ENCODE assay signal across 21 cellular contexts in genomic region chr11:69684651-69685050, GRCh38. TPM values are rescaled to one million over a fixed set of nuclear protein-coding genes. Genes with fewer than 3 reads are reported as not detected.
DNase-seq lines count a peak whose midpoint lies in the region; TF ChIP-seq lines count a peak whose summit lies in the region.
"Had no signal": no experiment of that assay in that cellular context is flagged by ENCODE, and none has a peak within 500 bp of the region (broad histone marks: within the 10 kb centered on the region; RNA-seq: fewer than 3 reads in every experiment).

No MANE protein-coding gene starts in this region.

- H3K4me1 ChIP-seq in neuronal stem cell (ENCODE audit: control insufficient read depth in 2 of 2, insufficient read depth in 1 of 2, low read depth in 1 of 2, low read length in 2 of 2) (peaks cover 0 to 2% of the 10 kb centered on the region in 2 donors), spleen (peaks cover 0 to 11% (median 9%) of the 10 kb centered on the region in 6 donors)

- H2BK5ac ChIP-seq in neuronal stem cell (ENCODE audit: low read length), result no peak overlapping the region

- H3K9me3 ChIP-seq in neuronal stem cell (replicated peaks in 1 of 2; ENCODE audit: control insufficient read depth in 2 of 2, insufficient read depth in 1 of 2, low read depth in 1 of 2, low read length in 2 of 2) (peaks cover 0 to 3% of the 10 kb centered on the region in 2 donors), spleen (no peaks in the 10 kb centered on the region)
- H3K9me3 ChIP-seq: A549; BE2C; BLaER1 treated with 17β-estradiol and CSF1 and Interleukin-3, amounts not matched to agents 10 nM and 100 nM had no signal

- H3K27me3 ChIP-seq in neuronal stem cell (ENCODE audit: control insufficient read depth in 3 of 3, insufficient read depth in 3 of 3, low read depth in 1 of 3, low read length in 3 of 3) (peaks cover 0 to 14% (median 8%) of the 10 kb centered on the region in 3 experiments), spleen (replicated peaks in 1 of 7) (peaks cover 0 to 41% (median 15%) of the 10 kb centered on the region in 7 donors)

- peak overlapping the region; percentile 57 for H2AK5ac ChIP-seq in neuronal stem cell (ENCODE audit: low read depth, low read length)

- H3K4ac ChIP-seq in neuronal stem cell (ENCODE audit: low read length), result no peak overlapping the region

- peak; percentile 13 for DNase-seq in D341Med (ENCODE audit: low spot score)
- DNase-seq in KBM-7, result peak; percentile 15
- no peak for DNase-seq in neuronal stem cell (ENCODE audit: low spot score)
- peak; percentile 46 for DNase-seq in spleen
- no peak for DNase-seq in effector CD8-positive, alpha-beta T cell (lab: John Stamatoyannopoulos, UW)
- no peak for DNase-seq in stimulated activated CD4-positive, alpha-beta T cell treated with anti-CD3 and anti-CD28 coated beads, Interleukin-12 subunit alpha, Interleukin-12 subunit beta, amount 100 ng/mL, for 4 hours
- DNase-seq in stimulated activated naive CD4-positive, alpha-beta T cell (lab: John Stamatoyannopoulos, UW), result no peak
- DNase-seq: 8988T; ACHN; AML-193; BE2C; CD4-positive, alpha-beta T cell; CD8-positive, alpha-beta memory T cell; DMS79 treated with DMSO at 0.1 percent for 48 hours; GF-D8; GOT3 had no signal

- H4K91ac ChIP-seq in neuronal stem cell (ENCODE audit: low read depth, low read length, poor library complexity), result peak overlapping the region; percentile 89

- H3K4me3 ChIP-seq in neuronal stem cell (ENCODE audit: low read length in 2 of 2) (no peak overlapping the region), spleen (no peak overlapping the region)
- H3K4me3 ChIP-seq: A549; BLaER1 treated with 17β-estradiol and CSF1 and Interleukin-3, amounts not matched to agents 10 nM and 100 nM had no signal

- H2AFZ ChIP-seq in neuronal stem cell (ENCODE audit: low read length), result no peak overlapping the region

- no peak for TF ChIP-seq CTCF in spleen (IDR thresholded peaks at IDR 0.05 in 8 of 11, conservative IDR thresholded peaks at IDR 0.05 in 3 of 11)

- in situ Hi-C loops in KBM-7 (cut with MboI; ENCODE audit: low pct_unique_long_range_greater_than_20kb, low sequenced_read_pairs), result no loop called here

- H3K23ac ChIP-seq in neuronal stem cell (ENCODE audit: low read depth, low read length, poor library complexity), result no peak overlapping the region

- no peak for TF ChIP-seq POLR2A in spleen (IDR thresholded peaks at IDR 0.05)

- WGBS in neuronal stem cell (ENCODE audit: extremely low coverage in 2 of 2, insufficient read length in 2 of 2, insufficient replicate concordance in 1 of 2), 2 donors, result no CpG with 5 or more reads among the region's 11 CpGs
- WGBS in spleen, 5 donors, result 57 to 69% (median 66%) methylated on average over 10 to 11 of the region's 11 CpGs

- H3K9ac ChIP-seq in neuronal stem cell (ENCODE audit: low read depth, low read length, poor library complexity), result no peak overlapping the region
- H3K9ac ChIP-seq: BLaER1 treated with 17β-estradiol and CSF1 and Interleukin-3, amounts not matched to agents 10 nM and 100 nM had no signal

- no peak overlapping the region for H4K8ac ChIP-seq in neuronal stem cell (ENCODE audit: low read depth, low read length)

- peak overlapping the region; percentile 50 for H2BK12ac ChIP-seq in neuronal stem cell (ENCODE audit: low read length)

- H3K27ac ChIP-seq in neuronal stem cell (replicated peaks; ENCODE audit: low read length) (no peak overlapping the region), spleen (no peak overlapping the region)
- H3K27ac ChIP-seq: A549; BLaER1 treated with 17β-estradiol and CSF1 and Interleukin-3, amounts not matched to agents 10 nM and 100 nM had no signal

- no peak overlapping the region for H3K14ac ChIP-seq in neuronal stem cell (ENCODE audit: low read length)

- H3K36me3 ChIP-seq in neuronal stem cell (replicated peaks in 1 of 2; ENCODE audit: control insufficient read depth in 2 of 2, insufficient read depth in 2 of 2, low read length in 2 of 2) (no peaks in the 10 kb centered on the region), spleen (no peaks in the 10 kb centered on the region)
- H3K36me3 ChIP-seq: BE2C; BLaER1 treated with 17β-estradiol and CSF1 and Interleukin-3, amounts not matched to agents 10 nM and 100 nM had no signal

- H3K4me2 ChIP-seq in neuronal stem cell (ENCODE audit: insufficient read depth, low read length, poor library complexity, severe bottlenecking), result no peak overlapping the region
- H3K4me2 ChIP-seq: A549; BLaER1 treated with 17β-estradiol and CSF1 and Interleukin-3, amounts not matched to agents 10 nM and 100 nM had no signal

- intact Hi-C loops in spleen (cut with DNase I; ENCODE audit: low total_unique reads), result loop anchor here (5.0 kb wide), 2 partner anchors 203 to 513 kb away; no protein-coding TSS in a partner anchor

- H2BK15ac ChIP-seq in neuronal stem cell (ENCODE audit: low read length), result no peak overlapping the region

- H3K79me1 ChIP-seq in neuronal stem cell (ENCODE audit: low read depth, low read length), result no peaks in the 10 kb centered on the region

- peak overlapping the region; percentile 61 for H2BK120ac ChIP-seq in neuronal stem cell (ENCODE audit: low read depth, low read length)

- peak overlapping the region; percentile 71 for H3K18ac ChIP-seq in neuronal stem cell (ENCODE audit: low read length)

RNA-seq across cellular contexts. Expression of gene LTO1, which starts 9.5 kb away (rescaled TPM):
- 13.6 TPM for polyA plus RNA-seq in neuronal stem cell (2013, experiment 1 of 2)
- polyA plus RNA-seq in neuronal stem cell (2013, experiment 2 of 2), result 13.3 TPM
- 10 to 100 TPM; 21.0 to 41.4 (median 31.3) TPM for total RNA-seq in spleen
- 10 to 100 TPM; 17.5 to 32.3 (median 30.8) TPM for polyA plus RNA-seq in spleen

RNA-seq across cellular contexts. Expression of gene FGF19, which starts 19.2 kb away (rescaled TPM):
- 0.20 TPM for polyA plus RNA-seq in neuronal stem cell (2013, experiment 1 of 2)
- polyA plus RNA-seq in neuronal stem cell (2013, experiment 2 of 2), result 0.15 TPM
- not detected for total RNA-seq in spleen
- not detected for polyA plus RNA-seq in spleen
- total RNA-seq: CD4-positive, alpha-beta T cell; CD8-positive, alpha-beta memory T cell; Daoy; G401 had no signal
- polyA plus RNA-seq: CD14-positive monocyte; CD8-positive, alpha-beta memory T cell had no signal

RNA-seq across cellular contexts. Expression of gene CCND1, which starts 43.7 kb away (rescaled TPM):
- polyA plus RNA-seq in neuronal stem cell (2013, experiment 1 of 2), result 56.5 TPM
- 57.8 TPM for polyA plus RNA-seq in neuronal stem cell (2013, experiment 2 of 2)
- total RNA-seq in spleen, result 10 to 100 TPM; 14.3 to 96.6 (median 60.5) TPM
- polyA plus RNA-seq in spleen, result 10 to 100 TPM in 1 of 3 donors, 1 to 10 TPM in 2; 4.3 to 22.7 (median 6.4) TPM
- polyA plus RNA-seq: CD14-positive monocyte had no signal

Comparison
In these comparisons a context has a peak if more than half of its experiments do, and no peak if none do; other contexts are left out.
1. DNase-seq: peak in D341Med (single experiment), KBM-7 (single experiment) and spleen (single experiment); none in neuronal stem cell (single experiment), effector CD8-positive, alpha-beta T cell (single experiment), stimulated activated CD4-positive, alpha-beta T cell treated with anti-CD3 and anti-CD28 coated beads, Interleukin-12 subunit alpha, Interleukin-12 subunit beta, amount 100 ng/mL, for 4 hours (single experiment) and stimulated activated naive CD4-positive, alpha-beta T cell (0 of 6).